ENCODE assay signal across 7 cellular contexts in the genomic region with DNA sequence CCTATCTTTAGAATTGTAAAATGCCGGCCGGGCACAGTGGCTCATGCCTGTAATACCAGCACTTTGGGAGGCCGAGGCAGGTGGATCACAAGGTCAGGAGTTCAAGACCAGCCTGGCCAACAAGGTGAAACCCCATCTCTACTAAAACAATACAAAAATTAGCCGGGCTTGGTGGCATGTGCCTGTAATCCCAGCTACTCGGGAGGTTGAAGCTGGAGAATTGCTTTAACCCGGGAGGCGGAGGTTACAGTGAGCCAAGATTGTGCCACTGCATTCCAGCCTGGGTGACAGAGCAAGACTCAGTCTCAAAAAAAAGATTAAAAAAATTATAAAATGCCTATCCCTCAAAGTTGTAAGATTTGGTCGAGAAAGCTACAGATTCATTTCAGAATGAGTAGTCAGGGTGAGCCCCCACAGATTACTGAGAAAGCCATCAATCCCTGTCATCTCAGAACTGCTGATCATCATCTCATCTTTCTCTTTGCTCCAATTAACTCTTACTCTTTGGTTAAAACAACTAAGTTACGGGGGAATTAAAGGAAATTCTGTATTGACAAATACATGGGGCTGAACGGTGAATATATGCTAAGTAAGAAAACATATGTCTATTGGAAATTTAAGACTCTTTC.
DNase-seq lines count a peak whose midpoint lies in the region; ATAC-seq, FAIRE-seq and TF ChIP-seq lines count a peak whose summit lies in the region.
"Not testable (repeated sequence)": the region's sequence is repeated elsewhere in the genome, so short reads cannot be mapped to it uniquely, and the experiment has no call there.

No MANE protein-coding gene starts in this region.

- peak; percentile 45 for ATAC-seq in GM21723 (IDR thresholded peaks at IDR 0.05; ENCODE audit: unreplicated experiment)
- ATAC-seq in HG03442 (IDR thresholded peaks at IDR 0.05; ENCODE audit: unreplicated experiment) = peak; percentile 33

- peaks cover 24% of the 10 kb centered on the region for H3K4me1 Mint-ChIP-seq in activated naive CD8-positive, alpha-beta T cell treated with anti-CD3 and anti-CD28 coated beads for 36 hours

- not testable (repeated sequence) for H3K4me3 Mint-ChIP-seq in activated naive CD8-positive, alpha-beta T cell treated with anti-CD3 and anti-CD28 coated beads for 36 hours

- H3K27ac Mint-ChIP-seq in activated naive CD8-positive, alpha-beta T cell treated with anti-CD3 and anti-CD28 coated beads for 36 hours = peak overlapping the region; percentile 9

- H3K27me3 Mint-ChIP-seq in activated naive CD8-positive, alpha-beta T cell treated with anti-CD3 and anti-CD28 coated beads for 36 hours = not testable (repeated sequence)

- not testable (repeated sequence) for TF ChIP-seq POLR2A in GM12892 (IDR thresholded peaks at IDR 0.05; ENCODE audit: low read depth, low read length)

- not testable (repeated sequence) for H3K9me3 Mint-ChIP-seq in activated naive CD8-positive, alpha-beta T cell treated with anti-CD3 and anti-CD28 coated beads for 36 hours

- DNase-seq in GM12892 (ENCODE audit: insufficient read length); activated naive CD8-positive, alpha-beta T cell treated with anti-CD3 and anti-CD28 coated beads for 36 hours: not testable (repeated sequence)
- DNase-seq in activated CD4-positive, alpha-beta T cell treated with anti-CD3 and anti-CD28 coated beads for 48 hours = peak; percentile 44
- DNase-seq in activated T-cell treated with anti-CD3 and anti-CD28 coated beads, Interleukin-2, amount 50 U/mL, for 48 hours = peak; percentile 54 to 56
- DNase-seq in stimulated activated CD4-positive, alpha-beta T cell treated with anti-CD3 and anti-CD28 coated beads, Interleukin-15, amount 100 ng/mL, for 24 hours = peak; percentile 26

- not testable (repeated sequence) for H3K36me3 Mint-ChIP-seq in activated naive CD8-positive, alpha-beta T cell treated with anti-CD3 and anti-CD28 coated beads for 36 hours

- FAIRE-seq in GM12892 (lab: Jason Lieb, UNC) = peak; percentile 86
